Comparison of ENCODE assay signal across 2 cellular contexts in the genomic region with DNA sequence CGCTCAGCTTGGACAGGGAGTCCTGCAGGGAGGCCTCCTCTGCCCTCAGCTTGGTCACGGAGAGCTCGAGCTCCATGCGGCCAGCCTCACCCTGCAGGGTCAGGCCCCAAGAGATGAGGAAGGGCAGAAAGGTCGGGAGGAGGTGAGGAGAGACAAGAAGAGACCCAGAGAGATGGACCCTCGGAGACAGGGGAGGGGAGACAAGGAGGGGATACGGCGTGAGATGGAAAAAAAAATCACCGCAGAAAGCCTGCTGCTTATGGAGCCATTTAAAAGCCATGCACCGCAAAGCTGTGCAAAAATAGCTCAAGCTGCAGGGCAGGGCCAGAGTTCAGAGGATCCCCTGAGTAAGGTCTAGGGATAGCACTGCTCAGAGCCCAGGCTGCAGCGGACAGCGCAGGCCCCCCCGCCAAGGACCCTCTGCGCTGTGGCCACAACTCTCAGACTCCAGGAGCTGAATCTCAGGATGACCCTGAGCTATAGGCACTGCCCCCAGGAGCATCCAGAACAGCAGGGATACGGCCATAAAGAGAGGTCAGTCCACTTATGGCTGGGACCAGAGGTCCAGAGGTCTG. TPM values are rescaled to one million over a fixed set of nuclear protein-coding genes. Genes with fewer than 3 reads are reported as not detected.
"Had no signal": no experiment of that assay in that cellular context is flagged by ENCODE, and none has a peak within 500 bp of the region (broad histone marks: within the 10 kb centered on the region; RNA-seq: fewer than 3 reads in every experiment).

No MANE protein-coding gene starts in this region.

RNA-seq across cellular contexts. Expression of a gene that starts 40.3 kb away (rescaled TPM):
- total RNA-seq: right atrium auricular region had no signal
- polyA plus RNA-seq: foreskin keratinocyte had no signal
